ENCODE assay signal across 12 cellular contexts in the genomic region with DNA sequence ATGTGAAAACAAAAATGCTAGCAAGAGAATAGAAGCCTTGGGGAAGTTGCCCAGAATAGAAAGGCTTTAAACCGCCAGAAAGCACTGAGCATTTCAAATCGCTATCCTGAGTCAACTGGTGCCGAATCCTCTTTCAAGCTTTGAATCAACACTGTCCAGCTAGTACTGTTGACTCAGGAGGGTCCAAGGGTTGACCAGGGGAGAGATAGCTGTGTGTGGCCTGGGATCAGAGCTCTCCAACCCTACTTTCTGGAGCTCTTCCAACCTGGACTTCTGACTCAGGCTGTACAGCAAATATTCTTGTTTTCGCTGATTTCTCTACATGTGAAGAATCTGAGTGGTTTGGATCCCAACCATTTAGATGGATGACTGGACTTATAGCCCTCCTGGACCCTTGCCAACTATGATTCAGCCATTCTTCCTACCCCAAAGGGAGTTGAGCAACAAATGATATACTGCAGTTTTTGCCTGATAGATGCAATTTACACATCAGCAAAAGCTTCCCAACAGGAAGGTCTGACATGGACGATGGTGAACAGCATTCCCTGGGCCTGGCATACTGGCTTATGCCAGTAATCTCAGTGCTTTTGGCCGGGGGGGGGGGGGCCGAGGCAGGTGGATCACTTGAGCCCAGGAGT.
DNase-seq lines count a peak whose midpoint lies in the region; ATAC-seq, FAIRE-seq and TF ChIP-seq lines count a peak whose summit lies in the region.
"Had no signal": no experiment of that assay in that cellular context is flagged by ENCODE, and none has a peak within 500 bp of the region (broad histone marks: within the 10 kb centered on the region; RNA-seq: fewer than 3 reads in every experiment).

No MANE protein-coding gene starts in this region.

- no peak overlapping the region for H3K27ac ChIP-seq in keratinocyte (ENCODE audit: control insufficient read depth, insufficient read depth, low read length)

- no peak for FAIRE-seq in keratinocyte (lab: Jason Lieb, UNC)

- no peaks in the 10 kb centered on the region for H3K36me3 Mint-ChIP-seq in natural killer cell treated with Interleukin-12 subunit alpha and Interleukin-12 subunit beta and Interleukin-15 and Interleukin-18, amount 100 ng/mL, for 72 hours
- H3K36me3 Mint-ChIP-seq: CD8-positive, alpha-beta T cell had no signal

- CTCF ChIA-PET in HEK293T (lab: Yijun Ruan, JAX), result interaction anchor here (0.7 kb wide), 1 partner anchor 1742 kb away, joined by 3 read pairs; no protein-coding TSS in a partner anchor

- no peaks in the 10 kb centered on the region for H3K9me1 ChIP-seq in keratinocyte (ENCODE audit: control insufficient read depth, extremely low read depth, insufficient read depth, low read length)

- no peak overlapping the region for H2AFZ ChIP-seq in keratinocyte (ENCODE audit: control insufficient read depth, low read length)

- H3K36me3 ChIP-seq in keratinocyte (ENCODE audit: control insufficient read depth in 2 of 2, extremely low read depth in 1 of 2, insufficient read depth in 2 of 2, low read length in 2 of 2), result no peaks in the 10 kb centered on the region

- H3K4me3 ChIP-seq in keratinocyte (ENCODE audit: control insufficient read depth in 2 of 3, extremely low read depth in 1 of 3, insufficient read depth in 2 of 3, low read depth in 1 of 3, low read length in 3 of 3), result no peak overlapping the region

- peaks cover 2% of the 10 kb centered on the region for H3K9me3 Mint-ChIP-seq in natural killer cell treated with Interleukin-12 subunit alpha and Interleukin-12 subunit beta and Interleukin-15 and Interleukin-18, amount 100 ng/mL, for 72 hours

- POLR2A ChIA-PET in HEK293T (lab: Yijun Ruan, JAX), result no interaction called here

- ATAC-seq in HG02870 (IDR thresholded peaks at IDR 0.05; ENCODE audit: unreplicated experiment) (no peak), GM21825 (IDR thresholded peaks at IDR 0.05; ENCODE audit: unreplicated experiment) (no peak)
- ATAC-seq in natural killer cell treated with Interleukin-12 subunit alpha and Interleukin-12 subunit beta and Interleukin-15 and Interleukin-18, amount 100 ng/mL, for 72 hours, result no peak
- ATAC-seq: CD8-positive, alpha-beta T cell had no signal

- H3K9ac ChIP-seq in keratinocyte (ENCODE audit: control insufficient read depth, extremely low read depth, insufficient read depth, low read length), result no peak overlapping the region

- peaks cover 8% of the 10 kb centered on the region for H3K4me1 ChIP-seq in keratinocyte (ENCODE audit: control insufficient read depth, extremely low read depth, insufficient read depth, low read length)

- no peak overlapping the region for H3K4me3 Mint-ChIP-seq in natural killer cell treated with Interleukin-12 subunit alpha and Interleukin-12 subunit beta and Interleukin-15 and Interleukin-18, amount 100 ng/mL, for 72 hours
- H3K4me3 Mint-ChIP-seq: activated naive CD8-positive, alpha-beta T cell; CD8-positive, alpha-beta T cell had no signal

- no peaks in the 10 kb centered on the region for H3K4me1 Mint-ChIP-seq in natural killer cell treated with Interleukin-12 subunit alpha and Interleukin-12 subunit beta and Interleukin-15 and Interleukin-18, amount 100 ng/mL, for 72 hours (ENCODE audit: low read depth in 2 of 2)

- TF ChIP-seq CTCF in keratinocyte (optimal IDR thresholded peaks at IDR 0.05 in 1 of 3, IDR thresholded peaks at IDR 0.05 in 1 of 3, conservative IDR thresholded peaks at IDR 0.05 in 1 of 3; ENCODE audit: extremely low read depth in 1 of 3, insufficient read depth in 2 of 3, low read length in 3 of 3), result no peak

- dilution Hi-C loops in keratinocyte (cut with MboI; ENCODE audit: extremely low pct_ligation_motif_present, low sequenced_read_pairs), result no loop called here

- H3K27me3 ChIP-seq in keratinocyte (ENCODE audit: control insufficient read depth, extremely low read depth, insufficient read depth, low read length), result no peaks in the 10 kb centered on the region

- H3K27ac Mint-ChIP-seq in natural killer cell treated with Interleukin-12 subunit alpha and Interleukin-12 subunit beta and Interleukin-15 and Interleukin-18, amount 100 ng/mL, for 72 hours, result no peak overlapping the region
- H3K27ac Mint-ChIP-seq: activated naive CD8-positive, alpha-beta T cell; CD8-positive, alpha-beta T cell had no signal

- H3K79me2 ChIP-seq in keratinocyte (ENCODE audit: control insufficient read depth, insufficient read depth, low read length), result no peaks in the 10 kb centered on the region

- in situ Hi-C loops in ACHN (cut with HindIII; ENCODE audit: low pct_ligation_motif_present, low pct_unique_long_range_greater_than_20kb, low sequenced_read_pairs), result no loop called here

- no peak overlapping the region for H3K4me2 ChIP-seq in keratinocyte (ENCODE audit: control insufficient read depth, extremely low read depth, insufficient read depth, low read depth, low read length)

- no peaks in the 10 kb centered on the region for H3K9me3 ChIP-seq in keratinocyte (ENCODE audit: control insufficient read depth, low read depth, low read length)

- DNase-seq in ACHN, result peak; percentile 97
- peak; percentile 86 for DNase-seq in HS-5 (ENCODE audit: low read depth)
- DNase-seq in SW480 (ENCODE audit: low spot score), result peak; percentile 45
- peak; percentile 19 for DNase-seq in keratinocyte (ENCODE audit: low read depth, low spot score)
- DNase-seq in HEK293T (ENCODE audit: extremely low spot score), result no peak
- DNase-seq in natural killer cell treated with Interleukin-12 subunit alpha and Interleukin-12 subunit beta and Interleukin-15 and Interleukin-18, amount 100 ng/mL, for 72 hours (ENCODE audit: low spot score), result no peak
- DNase-seq: CD8-positive, alpha-beta T cell; head of caudate nucleus; NCI-H526 had no signal

- H3K27me3 Mint-ChIP-seq in natural killer cell treated with Interleukin-12 subunit alpha and Interleukin-12 subunit beta and Interleukin-15 and Interleukin-18, amount 100 ng/mL, for 72 hours, result peaks cover 0 to 9% of the 10 kb centered on the region in 2 donors

- no peaks in the 10 kb centered on the region for H4K20me1 ChIP-seq in keratinocyte (ENCODE audit: control insufficient read depth, extremely low read depth, insufficient read depth, low read length)

TF ChIP-seq in HEK293T, 16 proteins besides CTCF, POLR2A, EP300 and RAD21:
- TF ChIP-seq CTBP1 (IDR thresholded peaks at IDR 0.05; ENCODE audit: borderline replicate concordance), result no peak

Comparison
In these comparisons a context has a peak if more than half of its experiments do, and no peak if none do; other contexts are left out.
1. DNase-seq: peak in ACHN (single experiment), HS-5 (single experiment), SW480 (single experiment) and keratinocyte (single experiment); none in HEK293T (single experiment) and natural killer cell treated with Interleukin-12 subunit alpha and Interleukin-12 subunit beta and Interleukin-15 and Interleukin-18, amount 100 ng/mL, for 72 hours (single experiment).